26 cellular contexts compared by ENCODE assay signal in genomic region chr1:197392541-197392940, GRCh38.
"Had no signal": no experiment of that assay in that cellular context is flagged by ENCODE, and none has a peak within 500 bp of the region (broad histone marks: within the 10 kb centered on the region; RNA-seq: fewer than 3 reads in every experiment).

No MANE protein-coding gene starts in this region.

- H3K4me3 ChIP-seq: esophagus squamous epithelium, gastrocnemius medialis, left ventricle myocardium inferior, lung, skin epidermis, uterus had no signal

- H3K4me1 Mint-ChIP-seq: activated B cell treated with CpG ODN at 0.5 μM for 24 hours had no signal

- H3K27me3 Mint-ChIP-seq: activated B cell treated with CpG ODN at 0.5 μM for 24 hours; stimulated activated naive CD8-positive, alpha-beta T cell treated with anti-CD3 and anti-CD28 coated beads, Interleukin-15, Interleukin-2, amounts not matched to agents 100 ng/mL and 50 ng/mL, for 24 hours; type B pancreatic cell had no signal

- DNase-seq: activated B cell treated with CpG ODN at 0.5 μM for 24 hours; activated CD4-positive, alpha-beta T cell treated with anti-CD3 and anti-CD28 coated beads, Interleukin-2, amount 50 U/mL, for 1 hour; activated CD8-positive, alpha-beta T cell treated with anti-CD3 and anti-CD28 coated beads for 36 hours; activated naive CD4-positive, alpha-beta T cell; activated T-cell treated with anti-CD3 and anti-CD28 coated beads, Interleukin-2, amount 50 U/mL, for 48 hours; anterior cingulate cortex; dermis blood vessel endothelial cell; effector CD8-positive, alpha-beta T cell; esophagus squamous epithelium; gastrocnemius medialis; glutamatergic neuron; islet precursor cell; left ventricle myocardium inferior; stimulated activated CD4-positive, alpha-beta T cell treated with anti-CD3 and anti-CD28 coated beads, Interleukin-4, amount 100 ng/mL, for 24 hours; uterus had no signal

- H3K27ac ChIP-seq: epithelial cell of prostate, esophagus squamous epithelium, gastrocnemius medialis, left ventricle myocardium inferior, skin epidermis, uterus had no signal

- H3K4me3 Mint-ChIP-seq: activated B cell treated with CpG ODN at 0.5 μM for 24 hours; activated CD8-positive, alpha-beta T cell treated with anti-CD3 and anti-CD28 coated beads for 36 hours; central memory CD8-positive, alpha-beta T cell; nephron; stimulated activated effector memory CD8-positive, alpha-beta T cell treated with anti-CD3 and anti-CD28 coated beads, Interleukin-12 subunit alpha, Interleukin-12 subunit beta, amount 100 ng/mL, for 72 hours; stimulated activated naive CD8-positive, alpha-beta T cell treated with anti-CD3 and anti-CD28 coated beads, Interleukin-15, Interleukin-2, amounts not matched to agents 100 ng/mL and 50 ng/mL, for 24 hours; type B pancreatic cell had no signal

- H3K36me3 ChIP-seq: esophagus squamous epithelium, gastrocnemius medialis, left ventricle myocardium inferior, uterus had no signal

- H3K27me3 ChIP-seq: esophagus squamous epithelium, gastrocnemius medialis, uterus had no signal

- ATAC-seq: gastrocnemius medialis; sciatic nerve; stimulated activated effector memory CD8-positive, alpha-beta T cell treated with anti-CD3 and anti-CD28 coated beads, Interleukin-12 subunit alpha, Interleukin-12 subunit beta, amount 100 ng/mL, for 72 hours had no signal

- H3K4me1 ChIP-seq: esophagus squamous epithelium, gastrocnemius medialis, left ventricle myocardium inferior, uterus had no signal

- H3K9me3 Mint-ChIP-seq: activated B cell treated with CpG ODN at 0.5 μM for 24 hours; activated CD8-positive, alpha-beta T cell treated with anti-CD3 and anti-CD28 coated beads for 36 hours; activated naive CD4-positive, alpha-beta T cell treated with anti-CD3 and anti-CD28 coated beads, Interleukin-2, amount 50 U/mL, for 72 hours; activated T-helper 2 cell treated with anti-CD3 and anti-CD28 coated beads, Interferon-gamma antibody, Interleukin-2, Interleukin-4, amounts not matched to agents 10 μg/mL and 5 μg/mL and 100 μg/mL, durations not matched to agents 14 hours and 24 hours and 36 hours; central memory CD8-positive, alpha-beta T cell; nephron; stimulated activated effector memory CD8-positive, alpha-beta T cell treated with anti-CD3 and anti-CD28 coated beads, Interleukin-12 subunit alpha, Interleukin-12 subunit beta, amount 100 ng/mL, for 72 hours; stimulated activated naive CD8-positive, alpha-beta T cell treated with anti-CD3 and anti-CD28 coated beads, Interleukin-15, Interleukin-2, amounts not matched to agents 100 ng/mL and 50 ng/mL, for 24 hours; type B pancreatic cell had no signal

- H3K9me3 ChIP-seq: esophagus squamous epithelium, gastrocnemius medialis, left ventricle myocardium inferior, uterus had no signal

- H3K36me3 Mint-ChIP-seq: activated naive CD4-positive, alpha-beta T cell treated with anti-CD3 and anti-CD28 coated beads, Interleukin-2, amount 50 U/mL, for 72 hours; stimulated activated effector memory CD8-positive, alpha-beta T cell treated with anti-CD3 and anti-CD28 coated beads, Interleukin-12 subunit alpha, Interleukin-12 subunit beta, amount 100 ng/mL, for 72 hours; type B pancreatic cell had no signal

- H3K27ac Mint-ChIP-seq: activated B cell treated with CpG ODN at 0.5 μM for 24 hours; activated naive CD4-positive, alpha-beta T cell treated with anti-CD3 and anti-CD28 coated beads, Interleukin-2, amount 50 U/mL, for 72 hours; activated T-helper 2 cell treated with anti-CD3 and anti-CD28 coated beads, Interferon-gamma antibody, Interleukin-2, Interleukin-4, amounts not matched to agents 10 μg/mL and 5 μg/mL and 100 μg/mL, durations not matched to agents 14 hours and 24 hours and 36 hours; nephron; stimulated activated naive CD8-positive, alpha-beta T cell treated with anti-CD3 and anti-CD28 coated beads, Interleukin-15, Interleukin-2, amounts not matched to agents 100 ng/mL and 50 ng/mL, for 24 hours; type B pancreatic cell had no signal
